ENCODE assay signal across 9 cellular contexts in genomic region chr9:16869961-16870605, GRCh38. TPM values are rescaled to one million over a fixed set of nuclear protein-coding genes. Genes with fewer than 3 reads are reported as not detected.
DNase-seq lines count a peak whose midpoint lies in the region; FAIRE-seq and TF ChIP-seq lines count a peak whose summit lies in the region.
"Had no signal": no experiment of that assay in that cellular context is flagged by ENCODE, and none has a peak within 500 bp of the region (broad histone marks: within the 10 kb centered on the region; RNA-seq: fewer than 3 reads in every experiment).

No MANE protein-coding gene starts in this region.

- H3K9ac ChIP-seq in endothelial cell of umbilical vein (replicated peaks; ENCODE audit: extremely low read depth, insufficient read depth, low read length) = peak overlapping the region; percentile 79
- peak overlapping the region in 1 of 2 donors; percentile 17 for H3K9ac ChIP-seq in mucosa of rectum (ENCODE audit: low read depth in 1 of 2, low read length in 2 of 2)

- H4K20me1 ChIP-seq in endothelial cell of umbilical vein (replicated peaks; ENCODE audit: control insufficient read depth, extremely low read depth, insufficient read depth, low read length) = no peaks in the 10 kb centered on the region

- H3K9me3 ChIP-seq in A673 (ENCODE audit: low read depth, low read length, poor library complexity, severe bottlenecking) (no peaks in the 10 kb centered on the region), endothelial cell of umbilical vein (replicated peaks; ENCODE audit: control insufficient read depth, insufficient read depth, low read length) (no peaks in the 10 kb centered on the region), mucosa of rectum (ENCODE audit: control insufficient read depth in 2 of 2, low read length in 2 of 2) (no peaks in the 10 kb centered on the region)

- no peak overlapping the region for H3K27ac ChIP-seq in A673 (ENCODE audit: low read depth, low read length, poor library complexity, severe bottlenecking)
- H3K27ac ChIP-seq in endothelial cell of umbilical vein (ENCODE audit: insufficient read depth, low read depth, low read length) = no peak overlapping the region
- peak overlapping the region; percentile 73 to 75 for H3K27ac ChIP-seq in mucosa of rectum (ENCODE audit: low read depth in 2 of 2, low read length in 2 of 2)

- intact Hi-C loops in A673 (cut with micrococcal nuclease; ENCODE audit: unreplicated experiment) = no loop called here
- intact Hi-C loops in endothelial cell of umbilical vein (cut with micrococcal nuclease) = loop anchor here (2.0 to 10.0 kb wide), 3 partner anchors 143 to 677 kb away; no protein-coding TSS in a partner anchor

- H3K4me2 ChIP-seq in endothelial cell of umbilical vein (ENCODE audit: insufficient read depth, low read length) = peak overlapping the region; percentile 90

- BruUV-seq in A673 (replicated peaks; lab: Mats Ljungman, UMichigan) (no TSS peak), endothelial cell of umbilical vein (replicated peaks; lab: Mats Ljungman, UMichigan) (no TSS peak)

- POLR2A ChIA-PET in A673 (lab: Charles Lee; ENCODE audit: low non-redundant PET) (no interaction called here), endothelial cell of umbilical vein (lab: Charles Lee) (no interaction called here)

- peak overlapping the region; percentile 99 for H2AFZ ChIP-seq in endothelial cell of umbilical vein (ENCODE audit: low read depth, low read length)

- H3K4me1 ChIP-seq in A673 (ENCODE audit: insufficient read depth, low read length, poor library complexity, severe bottlenecking) (no peaks in the 10 kb centered on the region), endothelial cell of umbilical vein (ENCODE audit: control insufficient read depth, extremely low read depth, insufficient read depth, low read length) (peaks cover 14% of the 10 kb centered on the region), mucosa of rectum (ENCODE audit: control insufficient read depth in 2 of 2, insufficient read depth in 2 of 2, low read length in 2 of 2) (peaks cover 2% of the 10 kb centered on the region in 2 donors)

- no peaks in the 10 kb centered on the region for H3K36me3 ChIP-seq in A673 (ENCODE audit: insufficient read depth, low read length, poor library complexity, severe bottlenecking)
- H3K36me3 ChIP-seq in endothelial cell of umbilical vein (ENCODE audit: control insufficient read depth in 2 of 2, extremely low read depth in 1 of 2, insufficient read depth in 2 of 2, low read length in 2 of 2) = no peaks in the 10 kb centered on the region
- H3K36me3 ChIP-seq in mucosa of rectum (ENCODE audit: control insufficient read depth in 2 of 2, insufficient read depth in 2 of 2, low read length in 2 of 2) = no peaks in the 10 kb centered on the region

- H3K4me3 ChIP-seq in A673 (ENCODE audit: low read depth, low read length, poor library complexity, severe bottlenecking) (peak overlapping the region; percentile 44), endothelial cell of umbilical vein (replicated peaks in 1 of 3; ENCODE audit: insufficient read depth in 1 of 3, low read depth in 1 of 3, low read length in 3 of 3) (peak overlapping the region; percentile 81 to 98 (median 88)), mucosa of rectum (ENCODE audit: low read length in 2 of 2) (peak overlapping the region; percentile 40 to 69)

- DNase-seq in A673 (ENCODE audit: low spot score) = no peak
- DNase-seq in HuH-7 (ENCODE audit: low spot score) = peak; percentile 6
- peak; percentile 11 for DNase-seq in endothelial cell of umbilical vein (ENCODE audit: low read depth, low spot score)
- no peak for DNase-seq in stimulated activated CD4-positive, alpha-beta T cell treated with anti-CD3 and anti-CD28 coated beads, Interleukin-15, amount 100 ng/mL, for 24 hours
- DNase-seq in activated CD4-positive, alpha-beta T cell treated with anti-CD3 and anti-CD28 coated beads for 4 hours = no peak
- DNase-seq in RKO (ENCODE audit: low spot score) = no peak
- DNase-seq in stimulated activated CD4-positive, alpha-beta T cell treated with anti-CD3 and anti-CD28 coated beads, Interleukin-1b, Interleukin-23, amount 100 ng/mL, for 48 hours = no peak
- DNase-seq: T-helper 1 cell had no signal

- TF ChIP-seq CTCF in A673 (conservative IDR thresholded peaks at IDR 0.05; ENCODE audit: low read depth, low read length) (no peak), endothelial cell of umbilical vein (IDR thresholded peaks at IDR 0.05; ENCODE audit: extremely low read depth in 1 of 2, insufficient read depth in 1 of 2, low read depth in 1 of 2, low read length in 2 of 2) (no peak)

- FAIRE-seq in endothelial cell of umbilical vein (lab: Jason Lieb, UNC) = no peak

- H3K27me3 ChIP-seq in A673 (replicated peaks; ENCODE audit: insufficient read depth, low read depth, low read length, poor library complexity) (peaks cover 25% of the 10 kb centered on the region), endothelial cell of umbilical vein (ENCODE audit: control insufficient read depth in 2 of 2, insufficient read depth in 2 of 2, low read length in 2 of 2) (peaks cover 2 to 3% of the 10 kb centered on the region in 2 experiments), mucosa of rectum (ENCODE audit: control insufficient read depth in 2 of 2, insufficient read depth in 2 of 2, low read length in 2 of 2) (peaks cover 0 to 5% of the 10 kb centered on the region in 2 donors)

- CTCF ChIA-PET in A673 (lab: Charles Lee) = no interaction called here
- CTCF ChIA-PET in endothelial cell of umbilical vein (lab: Charles Lee) = interaction anchor here (0.8 kb wide), 1 partner anchor 242 kb away, joined by 3 read pairs; no protein-coding TSS in a partner anchor

- no peaks in the 10 kb centered on the region for H3K79me2 ChIP-seq in endothelial cell of umbilical vein (ENCODE audit: control insufficient read depth, insufficient read depth, low read length)

- H3K9me1 ChIP-seq in endothelial cell of umbilical vein (replicated peaks; ENCODE audit: control insufficient read depth, extremely low read depth, insufficient read depth, low read length) = no peaks in the 10 kb centered on the region

- dilution Hi-C loops in endothelial cell of umbilical vein (cut with MboI; ENCODE audit: extremely low pct_ligation_motif_present, low sequenced_read_pairs) = no loop called here

- TF ChIP-seq POLR2A in endothelial cell of umbilical vein (IDR thresholded peaks at IDR 0.05; ENCODE audit: low read depth, low read length) = no peak

TF ChIP-seq in endothelial cell of umbilical vein, 7 proteins besides CTCF, POLR2A, EP300 and RAD21:
- TF ChIP-seq MAX (IDR thresholded peaks at IDR 0.05; ENCODE audit: insufficient read depth, insufficient read length) = no peak
- TF ChIP-seq FOS (IDR thresholded peaks at IDR 0.05; ENCODE audit: borderline replicate concordance, insufficient read depth, low read length) = no peak
- TF ChIP-seq POLR2AphosphoS5 (IDR thresholded peaks at IDR 0.05; ENCODE audit: insufficient read depth, low read depth, low read length) = no peak
- TF ChIP-seq JUN (IDR thresholded peaks at IDR 0.05; ENCODE audit: borderline replicate concordance, insufficient read depth, insufficient read length, low read depth) = no peak
- TF ChIP-seq GATA2 (IDR thresholded peaks at IDR 0.05; ENCODE audit: insufficient read depth, insufficient read length, low read depth, low read length) = no peak
- no peak for TF ChIP-seq EZH2 (IDR thresholded peaks at IDR 0.05; ENCODE audit: borderline replicate concordance, low read depth, low read length, severe bottlenecking)

RNA-seq across cellular contexts. Expression of gene BNC2, which starts 0.4 kb away (rescaled TPM):
- total RNA-seq in A673 (2021) = 0.45 and 0.74 TPM in 2 replicates
- 33.1 and 34.3 TPM in 2 replicates for total RNA-seq in endothelial cell of umbilical vein
- 10.4 and 12.1 TPM in 2 replicates for polyA plus RNA-seq in endothelial cell of umbilical vein
- polyA plus RNA-seq in endothelial cell of umbilical vein (2011; cell fraction: cytosol; rRNA removed) = 13.7 and 14.7 TPM in 2 replicates
- polyA plus RNA-seq in endothelial cell of umbilical vein (2011; cell fraction: nucleus; rRNA removed) = 33.1 and 38.0 TPM in 2 replicates
- polyA plus RNA-seq in endothelial cell of umbilical vein (2012) = 25.8 and 29.4 TPM in 2 replicates
- 52.1 and 56.4 TPM in 2 replicates for polyA minus RNA-seq in endothelial cell of umbilical vein
- polyA minus RNA-seq in endothelial cell of umbilical vein (2011; cell fraction: cytosol; rRNA and poly(A)+ RNA removed) = 1.2 TPM
- polyA minus RNA-seq in endothelial cell of umbilical vein (2011; cell fraction: nucleus; rRNA and poly(A)+ RNA removed) = 75.3 and 86.9 TPM in 2 replicates

Comparison
In these comparisons a context has a peak if more than half of its experiments do, and no peak if none do; other contexts are left out.
1. DNase-seq: peak in HuH-7 (single experiment) and endothelial cell of umbilical vein (single experiment); none in A673 (single experiment), stimulated activated CD4-positive, alpha-beta T cell treated with anti-CD3 and anti-CD28 coated beads, Interleukin-15, amount 100 ng/mL, for 24 hours (single experiment), activated CD4-positive, alpha-beta T cell treated with anti-CD3 and anti-CD28 coated beads for 4 hours (0 of 2), RKO (single experiment) and stimulated activated CD4-positive, alpha-beta T cell treated with anti-CD3 and anti-CD28 coated beads, Interleukin-1b, Interleukin-23, amount 100 ng/mL, for 48 hours (single experiment).
2. H3K27ac ChIP-seq: peak in mucosa of rectum (2 of 2); none in A673 (single experiment) and endothelial cell of umbilical vein (single experiment).
3. RNA of gene BNC2, which starts 0.4 kb away (total RNA-seq): 33.1 to 34.3 TPM in endothelial cell of umbilical vein; 0.45 to 0.74 TPM in A673; every median in the first group is over 10 times any median in the second.
4. Peak in every context shown above with its lines, with median percentiles within 50 percentile points of each other: H3K4me3 ChIP-seq.